ENCODE assay signal across 25 cellular contexts in the genomic region with DNA sequence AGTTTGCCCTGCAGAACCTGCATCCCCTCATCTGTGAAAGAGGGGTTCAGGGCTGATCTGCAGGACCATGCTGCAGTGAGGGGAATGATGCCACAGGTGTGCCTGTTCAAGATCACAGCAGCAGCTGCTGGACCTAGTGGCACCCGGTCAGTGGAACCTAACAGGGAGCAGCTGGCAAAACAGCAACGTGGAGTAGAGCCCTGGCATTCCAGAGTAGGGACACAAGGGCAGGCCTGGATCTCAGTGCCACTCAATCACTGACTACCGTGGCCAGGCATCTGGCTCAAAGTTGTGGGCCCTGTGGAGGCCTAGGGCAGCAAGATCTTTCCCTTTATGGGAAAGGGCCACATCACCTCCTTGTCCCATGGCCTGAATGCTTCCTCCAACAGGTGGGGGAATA.
"Had no signal": no experiment of that assay in that cellular context is flagged by ENCODE, and none has a peak within 500 bp of the region (broad histone marks: within the 10 kb centered on the region; RNA-seq: fewer than 3 reads in every experiment).

No MANE protein-coding gene starts in this region.

- H2AFZ ChIP-seq: parathyroid adenoma had no signal

- H3K27ac ChIP-seq: dorsolateral prefrontal cortex, lower lobe of right lung, parathyroid adenoma, prostate gland, sigmoid colon, stomach, thoracic aorta, transverse colon had no signal

- H3K79me2 ChIP-seq: parathyroid adenoma had no signal

- H3K9me3 ChIP-seq: lower lobe of right lung, prostate gland, sigmoid colon, stomach, thoracic aorta, transverse colon had no signal

- DNase-seq: cortex of kidney; dorsolateral prefrontal cortex; effector CD8-positive, alpha-beta T cell; foreskin melanocyte; head of caudate nucleus; hypothalamus; kidney glomerular epithelial cell; lower lobe of right lung; mesenchymal stem cell; naive thymus-derived CD4-positive, alpha-beta T cell; nephron progenitor cell; retina; sigmoid colon; small intestine; stimulated activated CD4-positive, alpha-beta T cell treated with anti-CD3 and anti-CD28 coated beads, Interleukin-12 subunit alpha, Interleukin-12 subunit beta, amount 100 ng/mL, for 4 hours; stimulated activated naive CD4-positive, alpha-beta T cell; stomach; substantia nigra; transverse colon had no signal

- H3K4me3 ChIP-seq: dorsolateral prefrontal cortex, lower lobe of right lung, prostate gland, sigmoid colon, stomach, thoracic aorta, transverse colon had no signal

- H3K27me3 ChIP-seq: dorsolateral prefrontal cortex, sigmoid colon, stomach, transverse colon had no signal

- FAIRE-seq: islet of Langerhans, small intestine, urothelium cell line had no signal

- H3K9ac ChIP-seq: parathyroid adenoma had no signal

- H3K36me3 ChIP-seq: prostate gland, sigmoid colon, thoracic aorta, transverse colon had no signal

- H3K4me1 ChIP-seq: lower lobe of right lung, parathyroid adenoma, prostate gland, sigmoid colon, stomach, transverse colon had no signal

- ATAC-seq: left lobe of liver; lower lobe of right lung; naive thymus-derived CD4-positive, alpha-beta T cell had no signal
